ENCODE assay signal across 22 cellular contexts in genomic region chr9:34512131-34513078, GRCh38. TPM values are rescaled to one million over a fixed set of nuclear protein-coding genes. Genes with fewer than 3 reads are reported as not detected.
A peak's percentile ranks its signal among the peaks of the same experiment; 100 is the strongest.
DNase-seq lines count a peak whose midpoint lies in the region; ATAC-seq and TF ChIP-seq lines count a peak whose summit lies in the region.
"Had no signal": no experiment of that assay in that cellular context is flagged by ENCODE, and none has a peak within 500 bp of the region (broad histone marks: within the 10 kb centered on the region; RNA-seq: fewer than 3 reads in every experiment).

No MANE protein-coding gene starts in this region.

- no peaks in the 10 kb centered on the region for H3K9me3 ChIP-seq in H9 (ENCODE audit: control insufficient read depth, low read depth, low read length)
- no peaks in the 10 kb centered on the region for H3K9me3 ChIP-seq in thyroid gland
- H3K9me3 ChIP-seq: ovary, transverse colon had no signal

- no peak overlapping the region for H3T11ph ChIP-seq in H9 (ENCODE audit: low read length)

- H4K5ac ChIP-seq in H9 (ENCODE audit: insufficient read length, low read depth, low read length) = peak overlapping the region; percentile 33

- intact Hi-C loops in posterior vena cava (cut with DNase I) = no loop called here
- intact Hi-C loops in thyroid gland (cut with DNase I) = no loop called here

- H3K27me3 ChIP-seq in H9 (ENCODE audit: insufficient read depth, low read length) (no peaks in the 10 kb centered on the region), thyroid gland (no peaks in the 10 kb centered on the region)
- H3K27me3 ChIP-seq: ovary, transverse colon had no signal

- no peaks in the 10 kb centered on the region for H4K20me1 ChIP-seq in H9 (ENCODE audit: control insufficient read depth, insufficient read depth, insufficient read length)

- no peaks in the 10 kb centered on the region for H3K79me2 ChIP-seq in H9 (ENCODE audit: insufficient read depth, low read length)

- no peak overlapping the region for H2BK120ac ChIP-seq in H9 (ENCODE audit: low read depth, low read length, poor library complexity, severe bottlenecking)

- no peaks in the 10 kb centered on the region for H3K79me1 ChIP-seq in H9 (ENCODE audit: insufficient read depth, low read depth, low read length, poor library complexity, severe bottlenecking)

- H3K9me3 Mint-ChIP-seq in H9 = no peaks in the 10 kb centered on the region
- H3K9me3 Mint-ChIP-seq in WTC11 = no peaks in the 10 kb centered on the region
- H3K9me3 Mint-ChIP-seq: activated B cell treated with CpG ODN at 0.5 μM for 24 hours; CD14-positive monocyte; dendritic cell treated with granulocyte-macrophage colony-stimulating factor and Interleukin-4, amounts not matched to agents 40 ng/mL and 50 ng/mL, for 4 days had no signal

- no peak overlapping the region for H2BK12ac ChIP-seq in H9 (ENCODE audit: insufficient read length, low read depth, low read length)

- H2BK20ac ChIP-seq in H9 (ENCODE audit: low read depth, low read length, poor library complexity, severe bottlenecking) = no peak overlapping the region

- H2BK15ac ChIP-seq in H9 (ENCODE audit: low read depth, low read length) = no peak overlapping the region

- peak overlapping the region; percentile 76 to 95 (median 94) for H3K27ac Mint-ChIP-seq in H9
- H3K27ac Mint-ChIP-seq in WTC11 = peak overlapping the region; percentile 96
- H3K27ac Mint-ChIP-seq: activated B cell treated with CpG ODN at 0.5 μM for 24 hours; dendritic cell treated with granulocyte-macrophage colony-stimulating factor and Interleukin-4, amounts not matched to agents 40 ng/mL and 50 ng/mL, for 4 days had no signal

- no peaks in the 10 kb centered on the region for H3K23me2 ChIP-seq in H9 (ENCODE audit: insufficient read length, low read depth, low read length, poor library complexity, severe bottlenecking)

- peak overlapping the region; percentile 8 for H2BK5ac ChIP-seq in H9 (ENCODE audit: insufficient read length, low read length)

- POLR2A ChIA-PET in WTC11 (lab: Charles Lee) = interaction anchor here (1.7 kb wide), 1 partner anchor 35 kb away, joined by 5 read pairs; no protein-coding TSS in a partner anchor

- H3K56ac ChIP-seq in H9 (ENCODE audit: insufficient read length, low read depth, low read length) = no peak overlapping the region

- H4K8ac ChIP-seq in H9 (replicated peaks; ENCODE audit: insufficient read length, low read depth, low read length) = peak overlapping the region; percentile 27

- DNase-seq in H9 (peak; percentile 65), WTC11 (ENCODE audit: low spot score) (no peak), islet precursor cell (peak; percentile 71), posterior vena cava (ENCODE audit: low spot score) (peak; percentile 64), DMS153 treated with DMSO at 0.1 percent for 48 hours (lab: John Stamatoyannopoulos, UW; ENCODE audit: unreplicated experiment) (no peak), NCI-H82 (lab: John Stamatoyannopoulos, UW) (no peak), T-helper 1 cell (no peak), thyroid gland (no peak)
- DNase-seq: activated B cell treated with CpG ODN at 0.5 μM for 24 hours; activated naive CD4-positive, alpha-beta T cell treated with Interleukin-2 at 50 U/mL for 16 hours; DMS79; erythroblast; KG1; NCI-H1105 treated with DMSO at 0.1 percent for 48 hours; NCI-H774; ovary; transverse colon had no signal

- H3K27ac ChIP-seq in H9 (ENCODE audit: insufficient read length, low read depth, low read length) (peak overlapping the region; percentile 48), thyroid gland (no peak overlapping the region)
- H3K27ac ChIP-seq: ovary had no signal

- no peak overlapping the region for H3K9ac ChIP-seq in H9 (ENCODE audit: extremely low read depth, insufficient read length, low read length)

- H3K4ac ChIP-seq in H9 (ENCODE audit: low read depth, low read length) = no peak overlapping the region

- H3K18ac ChIP-seq in H9 (ENCODE audit: insufficient read length, low read depth, low read length) = peak overlapping the region; percentile 43

- peak overlapping the region; percentile 50; the same call in 1 of the 2 replicates for H3K14ac ChIP-seq in H9 (ENCODE audit: insufficient read depth, low read length)

- TF ChIP-seq CTCF in H9 (conservative IDR thresholded peaks at IDR 0.05) (no peak), WTC11 (IDR thresholded peaks at IDR 0.05) (no peak), thyroid gland (IDR thresholded peaks at IDR 0.05) (no peak)

- H3K4me1 Mint-ChIP-seq in H9 (peaks cover 37 to 46% of the 10 kb centered on the region in 2 experiments), WTC11 (peaks cover 59% of the 10 kb centered on the region)
- H3K4me1 Mint-ChIP-seq: activated B cell treated with CpG ODN at 0.5 μM for 24 hours had no signal

- H3K23ac ChIP-seq in H9 (ENCODE audit: insufficient read length, low read depth, low read length) = no peak overlapping the region

- no peak overlapping the region for H2AFZ ChIP-seq in H9 (ENCODE audit: low read length)

- H3K36me3 Mint-ChIP-seq in H9 (ENCODE audit: insufficient read depth in 1 of 3, low read depth in 3 of 3) (no peaks in the 10 kb centered on the region), WTC11 (no peaks in the 10 kb centered on the region)
- H3K36me3 Mint-ChIP-seq: CD14-positive monocyte had no signal

- TF ChIP-seq POLR2A in thyroid gland (IDR thresholded peaks at IDR 0.05) = no peak

- WGBS in H9 (ENCODE audit: extremely low coverage, insufficient read length, low lambda C conversion rate) = no CpG with 5 or more reads among the region's 9 CpGs
- 69 to 77% methylated on average over 7 to 8 of the region's 9 CpGs for WGBS in thyroid gland, 2 donors

- ATAC-seq in WTC11 = peak; percentile 74
- ATAC-seq: Panc1 had no signal

- no peak overlapping the region for H3K4me3 ChIP-seq in thyroid gland (replicated peaks in 1 of 3)
- H3K4me3 ChIP-seq: ovary, smooth muscle cell, transverse colon had no signal

- no peak overlapping the region for H4K91ac ChIP-seq in H9 (ENCODE audit: insufficient read length, low read depth, low read length)

- H3K4me1 ChIP-seq in H9 (ENCODE audit: insufficient read depth, low read length) (peaks cover 19% of the 10 kb centered on the region; the same call in 1 of the 2 replicates), thyroid gland (no peaks in the 10 kb centered on the region)

- H2AK5ac ChIP-seq in H9 (ENCODE audit: insufficient read length, low read length) = peak overlapping the region; percentile 33

- CTCF ChIA-PET in WTC11 (lab: Charles Lee) = interaction anchor here (0.9 to 5.0 kb wide), 14 partner anchors 10 to 133 kb away, joined by 3 to 40 read pairs (median 11); partner anchors contain the start of gene ENHO

- H3K27me3 Mint-ChIP-seq in H9 (ENCODE audit: low read depth) (peaks cover 9% of the 10 kb centered on the region), WTC11 (ENCODE audit: low read depth) (no peaks in the 10 kb centered on the region)

- peak overlapping the region; percentile 29 for H3K4me2 ChIP-seq in H9 (ENCODE audit: insufficient read depth, insufficient read length, low read length)
- H3K4me2 ChIP-seq: smooth muscle cell had no signal

- H3K36me3 ChIP-seq in thyroid gland = no peaks in the 10 kb centered on the region
- H3K36me3 ChIP-seq: ovary, transverse colon had no signal

- H3K4me3 Mint-ChIP-seq in H9 (peak overlapping the region in 1 of 2 experiments; percentile 50; a peak in 3 of 5 replicates), WTC11 (peak overlapping the region; percentile 43)
- H3K4me3 Mint-ChIP-seq: activated B cell treated with CpG ODN at 0.5 μM for 24 hours; CD14-positive monocyte; dendritic cell treated with granulocyte-macrophage colony-stimulating factor and Interleukin-4, amounts not matched to agents 40 ng/mL and 50 ng/mL, for 4 days had no signal

TF ChIP-seq in WTC11, 78 proteins besides CTCF, POLR2A, EP300 and RAD21:
- no peak for TF ChIP-seq ZNF396 (CRISPR knock-in tag; IDR thresholded peaks at IDR 0.05; ENCODE audit: borderline replicate concordance)
- peak; percentile 77 for TF ChIP-seq FOXK1 (CRISPR knock-in tag; IDR thresholded peaks at IDR 0.05)
- TF ChIP-seq FOXP4 (CRISPR knock-in tag; IDR thresholded peaks at IDR 0.05) = peak; percentile 98
- TF ChIP-seq EMX1 (CRISPR knock-in tag; IDR thresholded peaks at IDR 0.05) = no peak

RNA-seq across cellular contexts. Expression of gene ENHO, which starts 10.4 kb away (rescaled TPM):
- 11.3 and 14.5 TPM in 2 replicates for total RNA-seq in H9 (2021)
- total RNA-seq in WTC11 (2021) = 26.9 to 28.3 TPM (median 27.9 TPM) in 3 replicates
- under 1 TPM; 0.24 to 0.74 TPM for total RNA-seq in posterior vena cava
- not detected for total RNA-seq in thyroid gland
- total RNA-seq: activated B cell treated with CpG ODN at 0.5 μM for 24 hours, smooth muscle cell had no signal

RNA-seq across cellular contexts. Expression of gene DNAI1, which starts 53.8 kb away (rescaled TPM):
- 0.22 and 0.83 TPM in 2 replicates for total RNA-seq in H9 (2021)
- 1.5 to 2.1 TPM (median 1.6 TPM) in 3 replicates for total RNA-seq in WTC11 (2021)
- not detected for total RNA-seq in posterior vena cava
- total RNA-seq in thyroid gland = under 1 TPM in 2 of 4 donors, not detected in 2; 0.81 to 0.89 TPM
- total RNA-seq: activated B cell treated with CpG ODN at 0.5 μM for 24 hours, kidney epithelial cell, smooth muscle cell, transverse colon had no signal

RNA-seq across cellular contexts. Expression of gene FAM219A, which starts 54.0 kb away (rescaled TPM):
- total RNA-seq in H9 (2021) (16.7 and 17.5 TPM in 2 replicates), WTC11 (2021) (17.2 to 20.6 TPM (median 19.5 TPM) in 3 replicates), posterior vena cava (10 to 100 TPM; 26.3 to 39.3 TPM), thyroid gland (10 to 100 TPM in 3 of 4 donors, 1 to 10 TPM in 1; 6.6 to 14.3 (median 10.5) TPM)

Comparison
In these comparisons a context has a peak if more than half of its experiments do, and no peak if none do; other contexts are left out.
1. DNase-seq: peak in H9 (single experiment), islet precursor cell (single experiment) and posterior vena cava (single experiment); none in WTC11 (single experiment), DMS153 treated with DMSO at 0.1 percent for 48 hours (single experiment), NCI-H82 (single experiment), T-helper 1 cell (0 of 5) and thyroid gland (0 of 2).